ENCODE assay signal across 11 cellular contexts in genomic region chr20:59752704-59753460, GRCh38.
DNase-seq lines count a peak whose midpoint lies in the region; ATAC-seq and TF ChIP-seq lines count a peak whose summit lies in the region.
"Had no signal": no experiment of that assay in that cellular context is flagged by ENCODE, and none has a peak within 500 bp of the region (broad histone marks: within the 10 kb centered on the region; RNA-seq: fewer than 3 reads in every experiment).

No MANE protein-coding gene starts in this region.

- H3K27me3 ChIP-seq in OCI-LY1 (ENCODE audit: insufficient read depth, low read length): no peaks in the 10 kb centered on the region; the same call in 1 of the 2 replicates
- peaks cover 4 to 24% of the 10 kb centered on the region in 2 donors for H3K27me3 ChIP-seq in stomach smooth muscle (ENCODE audit: control insufficient read depth in 1 of 2, insufficient read depth in 2 of 2, low read length in 2 of 2)

- ATAC-seq in HG02763 (IDR thresholded peaks at IDR 0.05; ENCODE audit: unreplicated experiment) (peak; percentile 32), GM21825 (IDR thresholded peaks at IDR 0.05; ENCODE audit: unreplicated experiment) (no peak)

- H3K27ac ChIP-seq in OCI-LY1 (ENCODE audit: low read depth, low read length, poor library complexity, severe bottlenecking): peak overlapping the region; percentile 33
- H3K27ac ChIP-seq in stomach smooth muscle (ENCODE audit: low read length): no peak overlapping the region
- H3K27ac ChIP-seq: esophagus squamous epithelium had no signal

- H3K4me2 ChIP-seq in OCI-LY1 (ENCODE audit: low read length): peak overlapping the region; percentile 54

- H3K4me3 ChIP-seq in OCI-LY1 (ENCODE audit: low read depth, low read length, poor library complexity, severe bottlenecking): peak overlapping the region; percentile 37
- H3K4me3 ChIP-seq in stomach smooth muscle (ENCODE audit: low read length in 2 of 2): peak overlapping the region; percentile 25 to 47
- H3K4me3 ChIP-seq: esophagus squamous epithelium had no signal

- H3K9me3 ChIP-seq in OCI-LY1 (ENCODE audit: low read length) (no peaks in the 10 kb centered on the region), stomach smooth muscle (ENCODE audit: control insufficient read depth in 2 of 2, low read length in 2 of 2) (no peaks in the 10 kb centered on the region)
- H3K9me3 ChIP-seq: esophagus squamous epithelium had no signal

- no peaks in the 10 kb centered on the region for H3K9me2 ChIP-seq in OCI-LY1 (ENCODE audit: low read depth, low read length)

- H3K4me1 ChIP-seq in OCI-LY1 (ENCODE audit: insufficient read depth, low read length, severe bottlenecking): peaks cover 26% of the 10 kb centered on the region
- H3K4me1 ChIP-seq in stomach smooth muscle (ENCODE audit: control insufficient read depth, insufficient read depth, low read length): peaks cover 32% of the 10 kb centered on the region

- DNase-seq in NCI-H2107 treated with DMSO at 0.1 percent for 48 hours (lab: John Stamatoyannopoulos, UW; ENCODE audit: unreplicated experiment): peak; percentile 3
- no peak for DNase-seq in NCI-H2107 (lab: John Stamatoyannopoulos, UW)
- no peak for DNase-seq in effector CD8-positive, alpha-beta T cell (lab: John Stamatoyannopoulos, UW)
- DNase-seq in SHP77 treated with DMSO at 0.1 percent for 48 hours (lab: John Stamatoyannopoulos, UW): no peak
- DNase-seq: 8988T; activated effector memory CD4-positive, alpha-beta T cell treated with Interleukin-2 at 50 U/mL for 16 hours; esophagus squamous epithelium had no signal

- no peak overlapping the region for H2AFZ ChIP-seq in OCI-LY1 (ENCODE audit: low read length)

- no peaks in the 10 kb centered on the region for H3F3A ChIP-seq in OCI-LY1 (ENCODE audit: insufficient read depth, low read length)

- H3K9ac ChIP-seq in OCI-LY1 (ENCODE audit: low read length): no peak overlapping the region
- no peak overlapping the region for H3K9ac ChIP-seq in stomach smooth muscle (ENCODE audit: low read length in 2 of 2)

- TF ChIP-seq CTCF in OCI-LY1 (IDR thresholded peaks at IDR 0.05; ENCODE audit: low read length): no peak

- no peaks in the 10 kb centered on the region for H4K20me1 ChIP-seq in OCI-LY1 (ENCODE audit: insufficient read depth, low read length)

- H3K36me3 ChIP-seq in OCI-LY1 (ENCODE audit: insufficient read depth, low read length) (no peaks in the 10 kb centered on the region), stomach smooth muscle (ENCODE audit: control insufficient read depth in 2 of 2, insufficient read depth in 2 of 2, low read length in 2 of 2) (no peaks in the 10 kb centered on the region)
- H3K36me3 ChIP-seq: esophagus squamous epithelium had no signal

- no peaks in the 10 kb centered on the region for H3K79me2 ChIP-seq in OCI-LY1 (ENCODE audit: insufficient read depth, low read length)
